10 cellular contexts compared by ENCODE assay signal in the genomic region with DNA sequence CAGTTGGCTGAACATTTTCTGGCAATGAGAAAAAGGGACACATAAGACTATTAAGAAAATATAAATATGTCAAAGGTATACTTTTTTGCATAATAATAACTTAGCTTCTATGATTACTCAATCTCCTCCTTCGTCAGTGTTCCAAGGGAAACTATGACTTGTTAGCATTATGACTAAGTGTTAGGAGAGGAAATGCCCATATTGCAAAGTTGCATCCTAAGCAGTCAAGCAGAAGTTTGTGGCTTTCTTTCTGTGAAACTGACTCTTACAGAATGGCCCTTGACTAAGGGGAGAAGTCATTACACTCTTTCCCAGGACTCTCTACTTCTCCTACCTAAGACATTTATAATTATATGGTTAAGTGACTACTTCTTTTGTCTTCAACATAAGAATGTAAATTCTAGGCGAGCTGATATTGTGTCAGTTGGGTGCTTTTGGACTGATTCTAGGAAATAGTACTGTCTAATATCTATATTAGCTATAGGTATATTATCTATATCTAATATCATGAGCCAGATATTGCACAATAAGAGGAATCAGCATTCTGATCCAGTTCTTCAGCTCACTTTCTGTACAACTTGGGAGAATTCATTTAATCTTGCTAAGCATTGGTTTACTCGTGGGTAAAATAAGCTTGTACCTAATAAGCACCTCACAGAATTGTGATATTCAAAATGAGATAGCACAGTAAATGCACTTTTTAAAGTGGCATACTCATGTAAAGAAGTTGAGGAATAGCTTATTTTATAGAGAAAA. TPM values are rescaled to one million over a fixed set of nuclear protein-coding genes. Genes with fewer than 3 reads are reported as not detected.
DNase-seq lines count a peak whose midpoint lies in the region; ATAC-seq and TF ChIP-seq lines count a peak whose summit lies in the region.
"Had no signal": no experiment of that assay in that cellular context is flagged by ENCODE, and none has a peak within 500 bp of the region (broad histone marks: within the 10 kb centered on the region; RNA-seq: fewer than 3 reads in every experiment).

No MANE protein-coding gene starts in this region.

- 52 to 62% (median 60%) methylated on average over 3 of the region's 3 CpGs for WGBS in stomach, 5 donors

- ATAC-seq in GM18870 (IDR thresholded peaks at IDR 0.05; ENCODE audit: unreplicated experiment) (peak; percentile 99), HG03060 (IDR thresholded peaks at IDR 0.05; ENCODE audit: low read depth, unreplicated experiment) (peak; percentile 86), mucosa of descending colon (peak; percentile 48)

- no peak overlapping the region for H3K4me3 Mint-ChIP-seq in T-helper 2 cell treated with Interferon-gamma antibody and Interleukin-4, amounts not matched to agents 5 μg/mL and 100 μg/mL, for 36 hours
- H3K4me3 Mint-ChIP-seq: activated B cell treated with CpG ODN at 0.5 μM for 24 hours had no signal

- H3K4me1 Mint-ChIP-seq in T-helper 2 cell treated with Interferon-gamma antibody and Interleukin-4, amounts not matched to agents 5 μg/mL and 100 μg/mL, for 36 hours (ENCODE audit: low read depth): peaks cover 4% of the 10 kb centered on the region
- H3K4me1 Mint-ChIP-seq: activated B cell treated with CpG ODN at 0.5 μM for 24 hours had no signal

- H3K4me1 ChIP-seq in mucosa of descending colon (ENCODE audit: low read depth) (no peaks in the 10 kb centered on the region), stomach (no peaks in the 10 kb centered on the region), ascending aorta (no peaks in the 10 kb centered on the region)

- no peaks in the 10 kb centered on the region for H3K27me3 Mint-ChIP-seq in T-helper 2 cell treated with Interferon-gamma antibody and Interleukin-4, amounts not matched to agents 5 μg/mL and 100 μg/mL, for 36 hours (ENCODE audit: low read depth)

- no peak for TF ChIP-seq EP300 in stomach (IDR thresholded peaks at IDR 0.05)

- peak; percentile 21 for DNase-seq in T-helper 2 cell treated with Interferon-gamma antibody and Interleukin-4, amounts not matched to agents 5 μg/mL and 100 μg/mL, for 36 hours (ENCODE audit: low spot score)
- DNase-seq in mucosa of descending colon: no peak
- no peak for DNase-seq in stomach
- no peak for DNase-seq in ureter (ENCODE audit: low spot score)
- DNase-seq in KG1 (lab: John Stamatoyannopoulos, UW): no peak
- no peak for DNase-seq in ascending aorta (ENCODE audit: low spot score in 2 of 2)
- DNase-seq: activated B cell treated with CpG ODN at 0.5 μM for 24 hours had no signal

- no peaks in the 10 kb centered on the region for H3K27me3 ChIP-seq in stomach
- no peaks in the 10 kb centered on the region for H3K27me3 ChIP-seq in ascending aorta

- peak overlapping the region in 2 of 5 donors; percentile 65 to 66 for H3K27ac ChIP-seq in stomach
- H3K27ac ChIP-seq in ascending aorta: no peak overlapping the region

- no peaks in the 10 kb centered on the region for H3K9me3 Mint-ChIP-seq in T-helper 2 cell treated with Interferon-gamma antibody and Interleukin-4, amounts not matched to agents 5 μg/mL and 100 μg/mL, for 36 hours
- H3K9me3 Mint-ChIP-seq: activated B cell treated with CpG ODN at 0.5 μM for 24 hours had no signal

- no peaks in the 10 kb centered on the region for H3K36me3 Mint-ChIP-seq in T-helper 2 cell treated with Interferon-gamma antibody and Interleukin-4, amounts not matched to agents 5 μg/mL and 100 μg/mL, for 36 hours (ENCODE audit: low read depth)

- H3K27ac Mint-ChIP-seq in T-helper 2 cell treated with Interferon-gamma antibody and Interleukin-4, amounts not matched to agents 5 μg/mL and 100 μg/mL, for 36 hours: no peak overlapping the region
- H3K27ac Mint-ChIP-seq: activated B cell treated with CpG ODN at 0.5 μM for 24 hours had no signal

- intact Hi-C loops in mucosa of descending colon (cut with DNase I, micrococcal nuclease) (loop anchor here (10.0 kb wide), 1 partner anchor 188 kb away; no protein-coding TSS in a partner anchor), stomach (cut with DNase I; ENCODE audit: low total_unique reads) (no loop called here), ascending aorta (cut with DNase I) (no loop called here)

- TF ChIP-seq CTCF in mucosa of descending colon (IDR thresholded peaks at IDR 0.05) (no peak), stomach (IDR thresholded peaks at IDR 0.05) (no peak), ascending aorta (IDR thresholded peaks at IDR 0.05) (no peak)

- no peak for TF ChIP-seq POLR2A in stomach (IDR thresholded peaks at IDR 0.05)

- H3K4me3 ChIP-seq in mucosa of descending colon (no peak overlapping the region), stomach (no peak overlapping the region), ascending aorta (no peak overlapping the region)

- H3K9me3 ChIP-seq in mucosa of descending colon (no peaks in the 10 kb centered on the region), stomach (no peaks in the 10 kb centered on the region), ascending aorta (no peaks in the 10 kb centered on the region)

- H3K36me3 ChIP-seq in mucosa of descending colon (ENCODE audit: low read depth) (no peaks in the 10 kb centered on the region), stomach (no peaks in the 10 kb centered on the region), ascending aorta (no peaks in the 10 kb centered on the region)

RNA-seq across cellular contexts. Expression of a gene that starts 16.4 kb away (rescaled TPM):
- 1 to 10 TPM in 1 of 3 donors, not detected in 2; 3.0 TPM for total RNA-seq in mucosa of descending colon
- not detected for total RNA-seq in stomach
- polyA plus RNA-seq in stomach: not detected
- not detected for total RNA-seq in ureter
- not detected for total RNA-seq in ascending aorta
- total RNA-seq: activated B cell treated with CpG ODN at 0.5 μM for 24 hours, H1 had no signal
- polyA plus RNA-seq: H1 had no signal

RNA-seq across cellular contexts. Expression of a gene that starts 18.1 kb away (rescaled TPM):
- total RNA-seq in mucosa of descending colon (not detected), stomach (not detected), ureter (not detected), ascending aorta (not detected)
- not detected for polyA plus RNA-seq in stomach
- total RNA-seq: activated B cell treated with CpG ODN at 0.5 μM for 24 hours, H1 had no signal
- polyA plus RNA-seq: H1 had no signal

RNA-seq across cellular contexts. Expression of a gene that starts 51.9 kb away (rescaled TPM):
- total RNA-seq in mucosa of descending colon (under 1 TPM in 1 of 3 donors, not detected in 2; 0.82 TPM), stomach (not detected), ureter (not detected), ascending aorta (not detected)
- not detected for polyA plus RNA-seq in stomach
- total RNA-seq: activated B cell treated with CpG ODN at 0.5 μM for 24 hours, H1 had no signal
- polyA plus RNA-seq: H1 had no signal

Comparison
In these comparisons a context has a peak if more than half of its experiments do, and no peak if none do; other contexts are left out.
1. ATAC-seq: peak in every context shown above with its lines; median percentile 99 in GM18870; 86 in HG03060; 48 in mucosa of descending colon.
2. intact Hi-C loops: an anchor here in mucosa of descending colon (10.0 kb wide); none called in stomach and ascending aorta.